Comparison of ENCODE assay signal across 8 cellular contexts in the genomic region with DNA sequence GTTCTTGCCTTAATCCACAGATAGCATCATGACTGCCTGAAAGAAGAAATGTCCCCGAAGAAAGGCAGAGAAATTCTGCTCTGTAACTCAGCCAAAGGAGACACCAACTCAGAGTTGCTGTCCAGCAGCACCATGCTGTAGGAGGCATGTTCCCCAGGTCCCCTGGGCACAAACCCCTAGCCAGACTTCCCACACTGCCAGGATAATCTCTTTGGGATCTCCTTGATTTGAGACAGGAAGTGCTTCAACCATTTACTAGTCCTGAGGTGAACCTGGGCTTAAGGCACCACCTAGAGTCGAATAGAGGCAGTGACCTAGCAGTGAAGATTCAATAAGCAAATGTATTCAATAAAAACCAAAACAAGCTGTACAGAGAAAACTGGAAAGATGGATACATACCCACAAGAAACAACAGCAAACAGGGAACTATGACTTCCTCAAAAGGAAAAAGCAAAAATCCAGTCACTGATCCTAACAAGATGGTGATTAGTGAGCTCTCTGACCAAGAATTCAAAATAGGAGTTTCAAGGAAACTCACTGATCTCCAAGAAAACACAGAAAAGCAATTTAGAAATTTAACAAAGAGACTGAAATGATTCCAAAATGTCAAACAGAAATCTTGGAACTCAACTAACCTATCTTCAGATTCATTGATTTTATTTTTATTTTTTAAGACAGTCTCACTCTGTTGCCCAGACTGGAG. TPM values are rescaled to one million over a fixed set of nuclear protein-coding genes. Genes with fewer than 3 reads are reported as not detected.
DNase-seq lines count a peak whose midpoint lies in the region; ATAC-seq and TF ChIP-seq lines count a peak whose summit lies in the region.

No MANE protein-coding gene starts in this region.

- no peak overlapping the region for H3K4me3 Mint-ChIP-seq in endothelial cell (ENCODE audit: unreplicated experiment)

- ATAC-seq in HG03442 (IDR thresholded peaks at IDR 0.05; ENCODE audit: unreplicated experiment) = no peak

- H3K27me3 ChIP-seq in WERI-Rb-1 (ENCODE audit: insufficient read depth, low read depth, severe bottlenecking) (no peaks in the 10 kb centered on the region), smooth muscle cell (ENCODE audit: low read depth) (peaks cover 29% of the 10 kb centered on the region)

- H3K79me2 ChIP-seq in smooth muscle cell (ENCODE audit: low read depth) = no peaks in the 10 kb centered on the region

- peaks cover 2% of the 10 kb centered on the region for H3K27me3 Mint-ChIP-seq in endothelial cell (ENCODE audit: unreplicated experiment)

- peak; percentile 88 for TF ChIP-seq CTCF in WERI-Rb-1 (IDR thresholded peaks at IDR 0.05; ENCODE audit: low read depth, low read length)
- no peak for TF ChIP-seq CTCF in endothelial cell (IDR thresholded peaks at IDR 0.05; ENCODE audit: unreplicated experiment)
- TF ChIP-seq CTCF in smooth muscle cell (IDR thresholded peaks at IDR 0.05; ENCODE audit: borderline replicate concordance, insufficient read depth, poor library complexity, severe bottlenecking) = peak; percentile 8

- peaks cover 13% of the 10 kb centered on the region for H3K4me1 Mint-ChIP-seq in endothelial cell (ENCODE audit: unreplicated experiment)

- WGBS in smooth muscle cell (ENCODE audit: low lambda C conversion rate) = 42% methylated on average over 2 of the region's 2 CpGs

- H3K27ac Mint-ChIP-seq in endothelial cell (ENCODE audit: unreplicated experiment) = no peak overlapping the region

- H3K9ac ChIP-seq in smooth muscle cell (ENCODE audit: low read depth) = no peak overlapping the region

- H3F3A ChIP-seq in smooth muscle cell (ENCODE audit: low read depth) = no peaks in the 10 kb centered on the region

- DNase-seq in SIG-M5 treated with dmso at 0.1 percent for 504 hours (lab: John Stamatoyannopoulos, UW; ENCODE audit: unreplicated experiment) (peak; percentile 72), SIG-M5 (lab: John Stamatoyannopoulos, UW) (no peak), NCI-H1417 treated with DMSO at 0.1 percent for 48 hours (lab: John Stamatoyannopoulos, UW) (peak; percentile 41), WERI-Rb-1 (peak; percentile 82), endothelial cell (ENCODE audit: low spot score) (peak; percentile 19), smooth muscle cell (lab: John Stamatoyannopoulos, UW; ENCODE audit: unreplicated experiment) (no peak), NCI-H1048 (lab: John Stamatoyannopoulos, UW) (no peak)

- H4K20me1 ChIP-seq in smooth muscle cell (ENCODE audit: low read depth) = no peaks in the 10 kb centered on the region

- no peak overlapping the region for H3K4me3 ChIP-seq in WERI-Rb-1 (ENCODE audit: low read depth, low read length)
- H3K4me3 ChIP-seq in smooth muscle cell = no peak overlapping the region

- H3K27ac ChIP-seq in WERI-Rb-1 (no peak overlapping the region), smooth muscle cell (ENCODE audit: low read depth) (no peak overlapping the region)

- no peaks in the 10 kb centered on the region for H3K4me1 ChIP-seq in smooth muscle cell (ENCODE audit: low read depth)

- H3K36me3 Mint-ChIP-seq in endothelial cell (ENCODE audit: low read depth, unreplicated experiment) = no peaks in the 10 kb centered on the region

- H3K9me3 ChIP-seq in WERI-Rb-1 (ENCODE audit: severe bottlenecking) (peaks cover 3% of the 10 kb centered on the region), smooth muscle cell (replicated peaks; ENCODE audit: low read depth) (no peaks in the 10 kb centered on the region)

- H2AFZ ChIP-seq in smooth muscle cell (ENCODE audit: low read depth) = no peak overlapping the region

- H3K4me2 ChIP-seq in smooth muscle cell = no peak overlapping the region

- H3K36me3 ChIP-seq in WERI-Rb-1 (no peaks in the 10 kb centered on the region), smooth muscle cell (ENCODE audit: low read depth) (no peaks in the 10 kb centered on the region)

- H3K9me3 Mint-ChIP-seq in endothelial cell (ENCODE audit: unreplicated experiment) = no peaks in the 10 kb centered on the region

RNA-seq across cellular contexts. Expression of a gene that starts 5.7 kb away (rescaled TPM):
- total RNA-seq in endothelial cell (ENCODE audit: unreplicated experiment) (not detected), smooth muscle cell (not detected in 2 replicates)
- polyA plus RNA-seq in smooth muscle cell = not detected in 2 replicates

RNA-seq across cellular contexts. Expression of a gene that starts 20.0 kb away (rescaled TPM):
- not detected for total RNA-seq in endothelial cell (ENCODE audit: unreplicated experiment)
- total RNA-seq in smooth muscle cell = not detected in 2 replicates
- polyA plus RNA-seq in smooth muscle cell = not detected in 2 replicates

RNA-seq across cellular contexts. Expression of a gene that starts 24.3 kb away (rescaled TPM):
- not detected for total RNA-seq in endothelial cell (ENCODE audit: unreplicated experiment)
- not detected in 2 replicates for total RNA-seq in smooth muscle cell
- polyA plus RNA-seq in smooth muscle cell = not detected in 2 replicates

RNA-seq across cellular contexts. Expression of a gene that starts 46.5 kb away (rescaled TPM):
- 27.8 TPM for total RNA-seq in endothelial cell (ENCODE audit: unreplicated experiment)
- total RNA-seq in smooth muscle cell = 9.2 and 15.6 TPM in 2 replicates
- 15.0 and 22.8 TPM in 2 replicates for polyA plus RNA-seq in smooth muscle cell

Comparison
In these comparisons a context has a peak if more than half of its experiments do, and no peak if none do; other contexts are left out.
1. DNase-seq: peak in SIG-M5 treated with dmso at 0.1 percent for 504 hours (single experiment), NCI-H1417 treated with DMSO at 0.1 percent for 48 hours (single experiment), WERI-Rb-1 (single experiment) and endothelial cell (single experiment); none in SIG-M5 (single experiment), smooth muscle cell (single experiment) and NCI-H1048 (single experiment).